1 cellular context compared by ENCODE assay signal in genomic region chr11:38824573-38824972, GRCh38.
TF ChIP-seq lines count a peak whose summit lies in the region.

No MANE protein-coding gene starts in this region.

TF ChIP-seq in GM23338, 12 proteins besides CTCF, POLR2A, EP300 and RAD21 (continued from another document):
- TF ChIP-seq ZNF462 (CRISPR knock-in tag; IDR thresholded peaks at IDR 0.05) (no peak), NANOG (IDR thresholded peaks at IDR 0.05; ENCODE audit: borderline replicate concordance) (no peak), CREB1 (CRISPR knock-in tag; IDR thresholded peaks at IDR 0.05; ENCODE audit: low read depth) (no peak), EZH2phosphoT487 (IDR thresholded peaks at IDR 0.05; ENCODE audit: unreplicated experiment) (no peak), ZNF114 (CRISPR knock-in tag; IDR thresholded peaks at IDR 0.05) (no peak), EZH2 (IDR thresholded peaks at IDR 0.05; ENCODE audit: low read depth, unreplicated experiment) (no peak), ETS1 (IDR thresholded peaks at IDR 0.05) (no peak), POLR2AphosphoS5 (IDR thresholded peaks at IDR 0.05; ENCODE audit: low read depth) (no peak), ZNF331 (CRISPR knock-in tag; IDR thresholded peaks at IDR 0.05; ENCODE audit: low read depth) (no peak), JUNB (IDR thresholded peaks at IDR 0.05; ENCODE audit: unreplicated experiment) (no peak)
- TF ChIP-seq, protein P1, sequence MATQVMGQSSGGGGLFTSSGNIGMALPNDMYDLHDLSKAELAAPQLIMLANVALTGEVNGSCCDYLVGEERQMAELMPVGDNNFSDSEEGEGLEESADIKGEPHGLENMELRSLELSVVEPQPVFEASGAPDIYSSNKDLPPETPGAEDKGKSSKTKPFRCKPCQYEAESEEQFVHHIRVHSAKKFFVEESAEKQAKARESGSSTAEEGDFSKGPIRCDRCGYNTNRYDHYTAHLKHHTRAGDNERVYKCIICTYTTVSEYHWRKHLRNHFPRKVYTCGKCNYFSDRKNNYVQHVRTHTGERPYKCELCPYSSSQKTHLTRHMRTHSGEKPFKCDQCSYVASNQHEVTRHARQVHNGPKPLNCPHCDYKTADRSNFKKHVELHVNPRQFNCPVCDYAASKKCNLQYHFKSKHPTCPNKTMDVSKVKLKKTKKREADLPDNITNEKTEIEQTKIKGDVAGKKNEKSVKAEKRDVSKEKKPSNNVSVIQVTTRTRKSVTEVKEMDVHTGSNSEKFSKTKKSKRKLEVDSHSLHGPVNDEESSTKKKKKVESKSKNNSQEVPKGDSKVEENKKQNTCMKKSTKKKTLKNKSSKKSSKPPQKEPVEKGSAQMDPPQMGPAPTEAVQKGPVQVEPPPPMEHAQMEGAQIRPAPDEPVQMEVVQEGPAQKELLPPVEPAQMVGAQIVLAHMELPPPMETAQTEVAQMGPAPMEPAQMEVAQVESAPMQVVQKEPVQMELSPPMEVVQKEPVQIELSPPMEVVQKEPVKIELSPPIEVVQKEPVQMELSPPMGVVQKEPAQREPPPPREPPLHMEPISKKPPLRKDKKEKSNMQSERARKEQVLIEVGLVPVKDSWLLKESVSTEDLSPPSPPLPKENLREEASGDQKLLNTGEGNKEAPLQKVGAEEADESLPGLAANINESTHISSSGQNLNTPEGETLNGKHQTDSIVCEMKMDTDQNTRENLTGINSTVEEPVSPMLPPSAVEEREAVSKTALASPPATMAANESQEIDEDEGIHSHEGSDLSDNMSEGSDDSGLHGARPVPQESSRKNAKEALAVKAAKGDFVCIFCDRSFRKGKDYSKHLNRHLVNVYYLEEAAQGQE (IDR thresholded peaks at IDR 0.05; ENCODE audit: unreplicated experiment), result no peak
